ENCODE assay signal across 1 cellular context in the genomic region with DNA sequence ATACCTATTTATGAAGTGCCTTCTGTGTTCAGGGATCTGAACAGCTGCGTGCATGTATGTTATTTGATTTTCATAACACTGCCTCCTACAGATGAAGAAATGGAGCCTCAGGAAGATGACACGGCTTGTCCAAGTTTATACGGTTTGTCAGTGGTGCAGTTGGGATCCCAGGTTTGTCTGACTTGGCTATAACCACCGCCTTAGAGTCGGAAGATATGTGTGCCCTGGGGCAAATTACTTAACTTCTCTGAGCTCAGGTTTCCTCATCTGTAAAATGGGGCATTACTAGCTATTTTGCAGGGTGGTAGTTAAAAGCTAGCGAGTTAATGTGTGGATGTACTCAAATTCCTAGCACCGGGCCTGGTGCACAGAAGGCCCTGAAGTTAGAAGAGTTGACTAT.
TF ChIP-seq lines count a peak whose summit lies in the region.

No MANE protein-coding gene starts in this region.

TF ChIP-seq in H1, 55 proteins besides CTCF, POLR2A, EP300 and RAD21:
- no peak for TF ChIP-seq PHF8 (conservative IDR thresholded peaks at IDR 0.05; ENCODE audit: low read depth, low read length)
- TF ChIP-seq, protein P1, sequence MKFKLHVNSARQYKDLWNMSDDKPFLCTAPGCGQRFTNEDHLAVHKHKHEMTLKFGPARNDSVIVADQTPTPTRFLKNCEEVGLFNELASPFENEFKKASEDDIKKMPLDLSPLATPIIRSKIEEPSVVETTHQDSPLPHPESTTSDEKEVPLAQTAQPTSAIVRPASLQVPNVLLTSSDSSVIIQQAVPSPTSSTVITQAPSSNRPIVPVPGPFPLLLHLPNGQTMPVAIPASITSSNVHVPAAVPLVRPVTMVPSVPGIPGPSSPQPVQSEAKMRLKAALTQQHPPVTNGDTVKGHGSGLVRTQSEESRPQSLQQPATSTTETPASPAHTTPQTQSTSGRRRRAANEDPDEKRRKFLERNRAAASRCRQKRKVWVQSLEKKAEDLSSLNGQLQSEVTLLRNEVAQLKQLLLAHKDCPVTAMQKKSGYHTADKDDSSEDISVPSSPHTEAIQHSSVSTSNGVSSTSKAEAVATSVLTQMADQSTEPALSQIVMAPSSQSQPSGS (IDR thresholded peaks at IDR 0.05; ENCODE audit: low read length) = no peak
- TF ChIP-seq MAFK (IDR thresholded peaks at IDR 0.05; ENCODE audit: low read depth, low read length) = no peak
- TF ChIP-seq FOSL1 (IDR thresholded peaks at IDR 0.05; ENCODE audit: insufficient read depth, low read depth, low read length) = no peak
- TF ChIP-seq JUN (IDR thresholded peaks at IDR 0.05; ENCODE audit: low read depth, low read length) = no peak
- no peak for TF ChIP-seq JUND (IDR thresholded peaks at IDR 0.05; ENCODE audit: low read length)
- no peak for TF ChIP-seq SP1 (IDR thresholded peaks at IDR 0.05; ENCODE audit: low read depth, low read length)
- TF ChIP-seq CREB1 (IDR thresholded peaks at IDR 0.05) = no peak
- no peak for TF ChIP-seq BACH1 (IDR thresholded peaks at IDR 0.05; ENCODE audit: low read length)
- TF ChIP-seq KDM4A (IDR thresholded peaks at IDR 0.05; ENCODE audit: low read depth, low read length, severe bottlenecking) = no peak
- no peak for TF ChIP-seq SRF (IDR thresholded peaks at IDR 0.05; ENCODE audit: low read depth, low read length)
- no peak for TF ChIP-seq RFX5 (IDR thresholded peaks at IDR 0.05; ENCODE audit: borderline replicate concordance, low read depth, low read length)
- no peak for TF ChIP-seq TBP (IDR thresholded peaks at IDR 0.05; ENCODE audit: low read depth, low read length)
- no peak for TF ChIP-seq TCF12 (IDR thresholded peaks at IDR 0.05; ENCODE audit: low read depth, low read length)
- no peak for TF ChIP-seq NRF1 (IDR thresholded peaks at IDR 0.05; ENCODE audit: low read depth, low read length)
- no peak for TF ChIP-seq CBX5 (IDR thresholded peaks at IDR 0.05; ENCODE audit: low read depth, low read length)
- TF ChIP-seq USF2 (IDR thresholded peaks at IDR 0.05; ENCODE audit: low read length) = no peak
- no peak for TF ChIP-seq SP2 (IDR thresholded peaks at IDR 0.05; ENCODE audit: low read length)
